ENCODE assay signal across 1 cellular context in the genomic region with DNA sequence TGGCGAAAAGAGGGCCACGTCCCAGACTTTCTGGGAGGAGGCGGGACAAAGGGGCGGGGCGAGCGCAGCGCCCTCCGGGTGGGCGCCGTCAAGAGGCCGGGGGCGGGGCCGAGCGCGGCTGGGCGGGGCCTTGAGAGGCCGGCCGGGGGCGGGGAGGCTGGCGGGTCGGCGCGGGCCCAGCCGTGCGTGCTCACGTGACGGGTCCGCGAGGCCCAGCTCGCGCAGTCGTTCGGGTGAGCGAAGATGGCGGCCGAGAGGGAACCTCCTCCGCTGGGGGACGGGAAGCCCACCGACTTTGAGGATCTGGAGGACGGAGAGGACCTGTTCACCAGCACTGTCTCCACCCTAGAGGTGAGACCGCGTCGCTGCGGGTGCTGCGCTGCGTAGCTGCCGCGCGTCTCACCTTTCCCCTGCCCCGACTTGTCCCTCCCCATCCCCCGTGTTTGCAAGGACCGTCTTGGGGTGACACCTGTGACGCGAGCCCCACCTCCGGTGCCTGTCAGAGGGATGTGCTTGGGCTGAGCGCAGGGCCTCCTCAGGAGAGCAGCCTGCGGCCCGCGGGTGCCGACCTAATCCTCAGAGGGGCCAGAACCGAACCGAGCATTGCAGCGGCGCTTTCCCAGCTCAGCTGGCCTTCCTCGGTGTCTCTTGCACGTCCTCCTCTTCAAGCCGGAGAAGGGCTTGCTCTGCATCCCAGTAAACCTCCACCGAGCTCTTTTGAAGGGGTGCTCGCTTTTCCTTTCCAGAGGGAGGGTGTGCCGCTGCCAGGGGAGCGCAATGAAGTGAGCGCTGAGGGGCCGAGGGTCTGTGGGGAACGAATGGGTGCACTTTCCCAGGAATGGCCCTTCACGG.
TF ChIP-seq lines count a peak whose summit lies in the region.

A gene with protein sequence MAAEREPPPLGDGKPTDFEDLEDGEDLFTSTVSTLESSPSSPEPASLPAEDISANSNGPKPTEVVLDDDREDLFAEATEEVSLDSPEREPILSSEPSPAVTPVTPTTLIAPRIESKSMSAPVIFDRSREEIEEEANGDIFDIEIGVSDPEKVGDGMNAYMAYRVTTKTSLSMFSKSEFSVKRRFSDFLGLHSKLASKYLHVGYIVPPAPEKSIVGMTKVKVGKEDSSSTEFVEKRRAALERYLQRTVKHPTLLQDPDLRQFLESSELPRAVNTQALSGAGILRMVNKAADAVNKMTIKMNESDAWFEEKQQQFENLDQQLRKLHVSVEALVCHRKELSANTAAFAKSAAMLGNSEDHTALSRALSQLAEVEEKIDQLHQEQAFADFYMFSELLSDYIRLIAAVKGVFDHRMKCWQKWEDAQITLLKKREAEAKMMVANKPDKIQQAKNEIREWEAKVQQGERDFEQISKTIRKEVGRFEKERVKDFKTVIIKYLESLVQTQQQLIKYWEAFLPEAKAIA (plus strand): TSS at position 220 of the 852 bp plus-strand sequence. CDS start 24 bp downstream, at position 244.

TF ChIP-seq in HepG2, 621 proteins besides CTCF, POLR2A, EP300 and RAD21 (continued from another document and continues in another):
- no peak for TF ChIP-seq RARG (CRISPR knock-in tag; IDR thresholded peaks at IDR 0.05; ENCODE audit: low read depth)
- no peak for TF ChIP-seq ZNF235 (CRISPR knock-in tag; IDR thresholded peaks at IDR 0.05; ENCODE audit: borderline replicate concordance)
- TF ChIP-seq YEATS4 (CRISPR knock-in tag; IDR thresholded peaks at IDR 0.05; ENCODE audit: borderline replicate concordance) = peak; percentile 86
- peak; percentile 58; the same call in 1 of the 2 replicates for TF ChIP-seq ZMAT3 (CRISPR knock-in tag; conservative IDR thresholded peaks at IDR 0.05)
- TF ChIP-seq NR2F1 (CRISPR knock-in tag; IDR thresholded peaks at IDR 0.05) = peak in 1 of 2 experiments; percentile 24; a peak in 1 of 4 replicates
- TF ChIP-seq, protein P1, sequence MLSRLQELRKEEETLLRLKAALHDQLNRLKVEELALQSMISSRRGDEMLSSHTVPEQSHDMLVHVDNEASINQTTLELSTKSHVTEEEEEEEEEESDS (CRISPR knock-in tag; IDR thresholded peaks at IDR 0.05; ENCODE audit: borderline replicate concordance) = 0 out of 2 replicates have a peak, but pooled peaks have one; percentile 44
- TF ChIP-seq LBX2 (CRISPR knock-in tag; IDR thresholded peaks at IDR 0.05; ENCODE audit: borderline replicate concordance) = no peak
- TF ChIP-seq, protein P2, sequence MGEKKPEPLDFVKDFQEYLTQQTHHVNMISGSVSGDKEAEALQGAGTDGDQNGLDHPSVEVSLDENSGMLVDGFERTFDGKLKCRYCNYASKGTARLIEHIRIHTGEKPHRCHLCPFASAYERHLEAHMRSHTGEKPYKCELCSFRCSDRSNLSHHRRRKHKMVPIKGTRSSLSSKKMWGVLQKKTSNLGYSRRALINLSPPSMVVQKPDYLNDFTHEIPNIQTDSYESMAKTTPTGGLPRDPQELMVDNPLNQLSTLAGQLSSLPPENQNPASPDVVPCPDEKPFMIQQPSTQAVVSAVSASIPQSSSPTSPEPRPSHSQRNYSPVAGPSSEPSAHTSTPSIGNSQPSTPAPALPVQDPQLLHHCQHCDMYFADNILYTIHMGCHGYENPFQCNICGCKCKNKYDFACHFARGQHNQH (CRISPR knock-in tag; IDR thresholded peaks at IDR 0.05) = 0 out of 2 replicates have a peak, but pooled peaks have one; percentile 18
- peak; percentile 91 for TF ChIP-seq FOXC1 (CRISPR knock-in tag; IDR thresholded peaks at IDR 0.05; ENCODE audit: borderline replicate concordance)
- TF ChIP-seq PATZ1 (CRISPR knock-in tag; IDR thresholded peaks at IDR 0.05) = peak; percentile 32
- TF ChIP-seq ZNF501 (CRISPR knock-in tag; IDR thresholded peaks at IDR 0.05) = no peak; the same call in 1 of the 2 replicates
- TF ChIP-seq, protein P3, sequence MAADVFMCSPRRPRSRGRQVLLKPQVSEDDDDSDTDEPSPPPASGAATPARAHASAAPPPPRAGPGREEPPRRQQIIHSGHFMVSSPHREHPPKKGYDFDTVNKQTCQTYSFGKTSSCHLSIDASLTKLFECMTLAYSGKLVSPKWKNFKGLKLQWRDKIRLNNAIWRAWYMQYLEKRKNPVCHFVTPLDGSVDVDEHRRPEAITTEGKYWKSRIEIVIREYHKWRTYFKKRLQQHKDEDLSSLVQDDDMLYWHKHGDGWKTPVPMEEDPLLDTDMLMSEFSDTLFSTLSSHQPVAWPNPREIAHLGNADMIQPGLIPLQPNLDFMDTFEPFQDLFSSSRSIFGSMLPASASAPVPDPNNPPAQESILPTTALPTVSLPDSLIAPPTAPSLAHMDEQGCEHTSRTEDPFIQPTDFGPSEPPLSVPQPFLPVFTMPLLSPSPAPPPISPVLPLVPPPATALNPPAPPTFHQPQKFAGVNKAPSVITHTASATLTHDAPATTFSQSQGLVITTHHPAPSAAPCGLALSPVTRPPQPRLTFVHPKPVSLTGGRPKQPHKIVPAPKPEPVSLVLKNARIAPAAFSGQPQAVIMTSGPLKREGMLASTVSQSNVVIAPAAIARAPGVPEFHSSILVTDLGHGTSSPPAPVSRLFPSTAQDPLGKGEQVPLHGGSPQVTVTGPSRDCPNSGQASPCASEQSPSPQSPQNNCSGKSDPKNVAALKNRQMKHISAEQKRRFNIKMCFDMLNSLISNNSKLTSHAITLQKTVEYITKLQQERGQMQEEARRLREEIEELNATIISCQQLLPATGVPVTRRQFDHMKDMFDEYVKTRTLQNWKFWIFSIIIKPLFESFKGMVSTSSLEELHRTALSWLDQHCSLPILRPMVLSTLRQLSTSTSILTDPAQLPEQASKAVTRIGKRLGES (CRISPR knock-in tag; IDR thresholded peaks at IDR 0.05; ENCODE audit: borderline replicate concordance) = no peak
- TF ChIP-seq, protein P4, sequence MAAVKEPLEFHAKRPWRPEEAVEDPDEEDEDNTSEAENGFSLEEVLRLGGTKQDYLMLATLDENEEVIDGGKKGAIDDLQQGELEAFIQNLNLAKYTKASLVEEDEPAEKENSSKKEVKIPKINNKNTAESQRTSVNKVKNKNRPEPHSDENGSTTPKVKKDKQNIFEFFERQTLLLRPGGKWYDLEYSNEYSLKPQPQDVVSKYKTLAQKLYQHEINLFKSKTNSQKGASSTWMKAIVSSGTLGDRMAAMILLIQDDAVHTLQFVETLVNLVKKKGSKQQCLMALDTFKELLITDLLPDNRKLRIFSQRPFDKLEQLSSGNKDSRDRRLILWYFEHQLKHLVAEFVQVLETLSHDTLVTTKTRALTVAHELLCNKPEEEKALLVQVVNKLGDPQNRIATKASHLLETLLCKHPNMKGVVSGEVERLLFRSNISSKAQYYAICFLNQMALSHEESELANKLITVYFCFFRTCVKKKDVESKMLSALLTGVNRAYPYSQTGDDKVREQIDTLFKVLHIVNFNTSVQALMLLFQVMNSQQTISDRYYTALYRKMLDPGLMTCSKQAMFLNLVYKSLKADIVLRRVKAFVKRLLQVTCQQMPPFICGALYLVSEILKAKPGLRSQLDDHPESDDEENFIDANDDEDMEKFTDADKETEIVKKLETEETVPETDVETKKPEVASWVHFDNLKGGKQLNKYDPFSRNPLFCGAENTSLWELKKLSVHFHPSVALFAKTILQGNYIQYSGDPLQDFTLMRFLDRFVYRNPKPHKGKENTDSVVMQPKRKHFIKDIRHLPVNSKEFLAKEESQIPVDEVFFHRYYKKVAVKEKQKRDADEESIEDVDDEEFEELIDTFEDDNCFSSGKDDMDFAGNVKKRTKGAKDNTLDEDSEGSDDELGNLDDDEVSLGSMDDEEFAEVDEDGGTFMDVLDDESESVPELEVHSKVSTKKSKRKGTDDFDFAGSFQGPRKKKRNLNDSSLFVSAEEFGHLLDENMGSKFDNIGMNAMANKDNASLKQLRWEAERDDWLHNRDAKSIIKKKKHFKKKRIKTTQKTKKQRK (IDR thresholded peaks at IDR 0.05; ENCODE audit: low read length) = no peak
- TF ChIP-seq EZH2 (conservative IDR thresholded peaks at IDR 0.05; ENCODE audit: low read depth, low read length) = no peak
- no peak for TF ChIP-seq ZZZ3 (CRISPR knock-in tag; IDR thresholded peaks at IDR 0.05; ENCODE audit: borderline replicate concordance)
- TF ChIP-seq MEIS2 (CRISPR knock-in tag; IDR thresholded peaks at IDR 0.05) = 0 out of 2 replicates have a peak, but pooled peaks have one; percentile 68
- TF ChIP-seq SKI (IDR thresholded peaks at IDR 0.05; ENCODE audit: partially characterized antibody) = peak; percentile 48
- no peak for TF ChIP-seq TCF12 (IDR thresholded peaks at IDR 0.05)
- TF ChIP-seq TCF12 (CRISPR knock-in tag; IDR thresholded peaks at IDR 0.05) = no peak
- TF ChIP-seq NFKB2 (CRISPR knock-in tag; IDR thresholded peaks at IDR 0.05; ENCODE audit: borderline replicate concordance) = peak; percentile 93; the same call in 1 of the 2 replicates
- 0 out of 2 replicates have a peak, but pooled peaks have one; percentile 40 for TF ChIP-seq ZNF543 (CRISPR knock-in tag; IDR thresholded peaks at IDR 0.05)
- TF ChIP-seq TEAD3 (CRISPR knock-in tag; optimal IDR thresholded peaks at IDR 0.05; ENCODE audit: borderline replicate concordance) = peak; percentile 38
- no peak for TF ChIP-seq ZFP37 (CRISPR knock-in tag; IDR thresholded peaks at IDR 0.05; ENCODE audit: borderline replicate concordance)
- TF ChIP-seq ZKSCAN5 (CRISPR knock-in tag; IDR thresholded peaks at IDR 0.05) = 0 out of 2 replicates have a peak, but pooled peaks have one; percentile 55
- TF ChIP-seq HNF1A (IDR thresholded peaks at IDR 0.05; ENCODE audit: low read depth) = no peak
- TF ChIP-seq HNF1A (CRISPR knock-in tag; IDR thresholded peaks at IDR 0.05; ENCODE audit: borderline replicate concordance) = no peak
- TF ChIP-seq ZNF572 (CRISPR knock-in tag; IDR thresholded peaks at IDR 0.05) = peak; percentile 76; the same call in 1 of the 2 replicates
- no peak for TF ChIP-seq CEBPB (IDR thresholded peaks at IDR 0.05; ENCODE audit: borderline replicate concordance, low read depth, low read length)
- TF ChIP-seq, protein P5, sequence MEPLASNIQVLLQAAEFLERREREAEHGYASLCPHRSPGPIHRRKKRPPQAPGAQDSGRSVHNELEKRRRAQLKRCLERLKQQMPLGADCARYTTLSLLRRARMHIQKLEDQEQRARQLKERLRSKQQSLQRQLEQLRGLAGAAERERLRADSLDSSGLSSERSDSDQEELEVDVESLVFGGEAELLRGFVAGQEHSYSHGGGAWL (CRISPR knock-in tag; IDR thresholded peaks at IDR 0.05) = peak; percentile 58; the same call in 1 of the 2 replicates
- peak; percentile 94 for TF ChIP-seq YY1 (IDR thresholded peaks at IDR 0.05; ENCODE audit: insufficient read depth, insufficient replicate concordance, low read depth, low read length)
- no peak; the same call in none of the 2 replicates for TF ChIP-seq ZNF350 (CRISPR knock-in tag; IDR thresholded peaks at IDR 0.05; ENCODE audit: borderline replicate concordance, low read depth)
- no peak for TF ChIP-seq FLYWCH1 (CRISPR knock-in tag; IDR thresholded peaks at IDR 0.05)
- TF ChIP-seq FOXK1 (CRISPR knock-in tag; IDR thresholded peaks at IDR 0.05; ENCODE audit: borderline replicate concordance, low read depth) = peak; percentile 10; the same call in 1 of the 2 replicates
- peak; percentile 75 for TF ChIP-seq DMAP1 (CRISPR knock-in tag; IDR thresholded peaks at IDR 0.05)
- no peak for TF ChIP-seq ZNF180 (CRISPR knock-in tag; IDR thresholded peaks at IDR 0.05; ENCODE audit: borderline replicate concordance, low read depth)
- peak; percentile 73 for TF ChIP-seq HDAC1 (CRISPR knock-in tag; IDR thresholded peaks at IDR 0.05)
- TF ChIP-seq SRY (CRISPR knock-in tag; IDR thresholded peaks at IDR 0.05) = peak; percentile 48; the same call in 1 of the 2 replicates
- peak; percentile 58; the same call in 1 of the 2 replicates for TF ChIP-seq PITX1 (CRISPR knock-in tag; IDR thresholded peaks at IDR 0.05)
